Comparison of ENCODE assay signal across 8 cellular contexts in the genomic region with DNA sequence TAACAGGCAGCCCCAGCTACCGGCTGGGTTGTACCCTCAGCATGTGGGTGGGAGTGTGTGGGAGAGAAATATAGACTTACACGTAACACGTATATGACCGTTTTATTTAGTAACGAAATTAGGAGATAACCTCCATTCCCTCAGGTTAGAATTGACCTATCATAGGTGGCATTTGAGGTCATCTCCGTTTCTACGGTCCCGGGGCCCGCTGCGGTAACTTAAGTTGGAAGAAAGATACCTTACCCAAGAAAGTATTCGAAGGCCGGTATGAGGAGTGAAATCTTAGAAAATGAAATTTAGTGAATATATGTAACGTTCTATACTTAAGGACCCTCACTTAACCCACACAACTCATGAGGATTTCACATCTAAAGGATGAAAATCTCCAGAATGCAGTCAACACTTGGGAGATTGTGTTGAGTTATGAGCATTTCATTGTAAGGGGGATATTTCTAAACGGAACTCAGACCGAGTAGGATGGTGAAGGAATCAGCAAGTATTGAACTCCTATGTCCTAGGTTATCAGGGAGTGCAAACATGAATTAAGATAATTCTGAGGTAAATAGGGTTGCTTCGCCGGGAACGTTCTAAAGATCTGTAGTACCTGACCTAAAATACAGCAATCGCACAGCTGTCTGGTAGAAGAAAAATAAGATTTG. TPM values are rescaled to one million over a fixed set of nuclear protein-coding genes. Genes with fewer than 3 reads are reported as not detected.
DNase-seq lines count a peak whose midpoint lies in the region; TF ChIP-seq lines count a peak whose summit lies in the region.

No MANE protein-coding gene starts in this region.

- intact Hi-C loops in stomach (cut with DNase I; ENCODE audit: low total_unique reads): no loop called here

- TF ChIP-seq CTCF in GM20000 (IDR thresholded peaks at IDR 0.05; ENCODE audit: extremely low read depth, missing control alignments) (no peak), kidney epithelial cell (IDR thresholded peaks at IDR 0.05; ENCODE audit: insufficient read depth, low read length, poor library complexity, severe bottlenecking) (no peak), stomach (IDR thresholded peaks at IDR 0.05) (no peak)

- peak; percentile 6 for DNase-seq in ELR (ENCODE audit: low read depth)
- DNase-seq in GM20000 (ENCODE audit: low spot score): peak; percentile 7
- peak; percentile 25 for DNase-seq in activated naive CD8-positive, alpha-beta T cell treated with anti-CD3 and anti-CD28 coated beads, Interleukin-2, amount 50 U/mL, for 16 hours (ENCODE audit: low read depth, low spot score)
- no peak for DNase-seq in kidney epithelial cell (ENCODE audit: low read depth)
- DNase-seq in stomach: no peak
- DNase-seq in NCI-H187 (lab: John Stamatoyannopoulos, UW): no peak
- no peak for DNase-seq in NCI-H226

- H3K36me3 ChIP-seq in HUES64 (ENCODE audit: insufficient read depth, low read length): peaks cover 15% of the 10 kb centered on the region
- no peaks in the 10 kb centered on the region for H3K36me3 ChIP-seq in kidney epithelial cell (ENCODE audit: control insufficient read depth, insufficient read depth, low read length)
- H3K36me3 ChIP-seq in stomach: peaks cover 0 to 7% (median 2%) of the 10 kb centered on the region in 4 donors

- whole genome bisulfite sequencing in HUES64: 15% methylated on average over 13 of the region's 19 CpGs
- 2 to 7% (median 3%) methylated on average over 19 of the region's 19 CpGs for WGBS in stomach, 5 donors

- H3K4me1 ChIP-seq in HUES64 (ENCODE audit: insufficient read depth, low read length) (peaks cover 21% of the 10 kb centered on the region), stomach (peaks cover 18 to 28% (median 19%) of the 10 kb centered on the region in 4 donors)

- H3K9ac ChIP-seq in HUES64 (ENCODE audit: low read depth, low read length): peak overlapping the region; percentile 97

- no peak for TF ChIP-seq POLR2A in stomach (IDR thresholded peaks at IDR 0.05)

- H3K9me3 ChIP-seq in HUES64 (ENCODE audit: insufficient read depth, low read depth, low read length): no peaks in the 10 kb centered on the region
- H3K9me3 ChIP-seq in stomach: no peaks in the 10 kb centered on the region

- H3K27me3 ChIP-seq in HUES64 (ENCODE audit: insufficient read depth, low read length) (no peaks in the 10 kb centered on the region), kidney epithelial cell (ENCODE audit: control insufficient read depth, insufficient read depth, low read length) (no peaks in the 10 kb centered on the region), stomach (no peaks in the 10 kb centered on the region)

- no peak for TF ChIP-seq EP300 in stomach (IDR thresholded peaks at IDR 0.05)

- H3K27ac ChIP-seq in HUES64 (ENCODE audit: low read depth, low read length): peak overlapping the region; percentile 97
- peak overlapping the region; percentile 92 to 98 (median 98) for H3K27ac ChIP-seq in stomach

- H3K4me3 ChIP-seq in HUES64 (ENCODE audit: low read length): peak overlapping the region; percentile 92
- H3K4me3 ChIP-seq in kidney epithelial cell (ENCODE audit: low read depth, low read length): peak overlapping the region; percentile 87
- peak overlapping the region; percentile 55 to 75 (median 70) for H3K4me3 ChIP-seq in stomach

RNA-seq across cellular contexts. Expression of gene CISD2, which starts 0.9 kb away (rescaled TPM):
- polyA plus RNA-seq in HUES64 (2013, experiment 1 of 2): 67.0 TPM
- polyA plus RNA-seq in HUES64 (2013, experiment 2 of 2): 59.7 TPM
- 26.2 and 30.4 TPM in 2 replicates for total RNA-seq in kidney epithelial cell
- total RNA-seq in stomach: 10 to 100 TPM in 2 of 5 donors, 1 to 10 TPM in 2, not detected in 1; 1.3 to 21.3 (median 9.1) TPM
- polyA plus RNA-seq in stomach: 10 to 100 TPM; 14.1 to 25.5 (median 23.2) TPM

RNA-seq across cellular contexts. Expression of gene UBE2D3, which starts 42.3 kb away (rescaled TPM):
- polyA plus RNA-seq in HUES64 (2013, experiment 1 of 2): 292 TPM
- 349 TPM for polyA plus RNA-seq in HUES64 (2013, experiment 2 of 2)
- 371 and 376 TPM in 2 replicates for total RNA-seq in kidney epithelial cell
- total RNA-seq in stomach: 100 to 1,000 TPM; 200 to 398 (median 286) TPM
- 100 to 1,000 TPM; 143 to 290 (median 180) TPM for polyA plus RNA-seq in stomach

Comparison
In these comparisons a context has a peak if more than half of its experiments do, and no peak if none do; other contexts are left out.
1. DNase-seq: peak in ELR (single experiment), GM20000 (single experiment) and activated naive CD8-positive, alpha-beta T cell treated with anti-CD3 and anti-CD28 coated beads, Interleukin-2, amount 50 U/mL, for 16 hours (single experiment); none in kidney epithelial cell (single experiment), stomach (single experiment), NCI-H187 (0 of 2) and NCI-H226 (single experiment).
2. Peak in every context shown above with its lines, with median percentiles within 50 percentile points of each other: H3K4me3 ChIP-seq.